8 cellular contexts compared by ENCODE assay signal in the genomic region with DNA sequence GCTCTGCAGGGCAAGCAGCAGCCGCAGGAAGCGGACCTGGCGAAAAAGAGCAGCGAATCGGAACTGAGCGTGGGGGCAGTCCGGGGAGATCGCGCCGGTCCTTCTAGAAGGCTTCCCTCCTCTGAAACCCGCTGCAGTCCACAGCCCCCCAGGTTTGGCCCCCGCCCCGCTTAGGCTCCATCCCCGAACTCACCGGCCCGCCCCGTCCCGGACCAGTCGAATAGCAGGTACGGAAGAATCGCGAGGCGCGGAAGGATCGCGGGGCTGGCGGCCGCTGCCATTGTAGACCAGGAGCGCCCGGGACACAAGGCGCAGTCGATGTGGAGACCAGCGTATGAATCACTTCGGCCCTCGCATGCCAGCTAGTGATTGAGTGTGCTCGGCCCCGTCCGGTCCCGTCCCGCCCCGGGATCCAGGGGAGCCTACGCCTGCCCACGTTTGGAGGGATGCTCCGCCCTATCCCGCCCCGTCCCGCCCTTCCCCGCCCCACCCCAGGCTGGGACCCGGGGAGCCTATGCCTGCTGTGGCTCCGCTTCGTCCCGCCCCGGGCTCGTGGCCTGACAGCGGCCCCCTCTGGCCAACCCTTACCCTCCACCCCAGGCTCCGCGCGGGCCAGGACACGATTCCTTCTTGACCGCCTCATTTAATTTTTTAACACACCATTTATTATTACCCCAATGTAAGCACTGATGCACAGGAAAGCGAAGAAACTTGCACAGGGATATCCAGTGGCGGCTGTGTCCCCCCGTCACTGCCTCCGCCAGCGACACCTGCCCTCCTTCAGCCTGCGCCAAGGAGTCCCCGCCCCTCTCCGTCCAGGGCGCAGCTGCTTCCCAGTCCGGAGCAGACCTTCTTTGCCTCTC. TPM values are rescaled to one million over a fixed set of nuclear protein-coding genes. Genes with fewer than 3 reads are reported as not detected.
DNase-seq lines count a peak whose midpoint lies in the region; ATAC-seq, FAIRE-seq and TF ChIP-seq lines count a peak whose summit lies in the region.

A gene (minus strand): TSS at position 336 of the 863 bp plus-strand sequence. CDS start 55 bp downstream, at position 281.

- intact Hi-C loops in Right ventricle myocardium inferior (cut with DNase I) (no loop called here), pancreas (cut with DNase I) (no loop called here), thyroid gland (cut with DNase I) (loop anchor here (5.0 to 10.0 kb wide), 2 partner anchors 132 to 746 kb away; no protein-coding TSS in a partner anchor)

- H3K4me3 Mint-ChIP-seq in activated naive CD8-positive, alpha-beta T cell treated with anti-CD3 and anti-CD28 coated beads, Interleukin-2, amount 10 ng/mL, durations not matched to agents 7 days and 5 days, result peak within 1 kb of the TSS; percentile 84

- peaks cover 15% of the 10 kb centered on the region for H3K27me3 Mint-ChIP-seq in activated naive CD8-positive, alpha-beta T cell treated with anti-CD3 and anti-CD28 coated beads, Interleukin-2, amount 10 ng/mL, durations not matched to agents 7 days and 5 days

- H3K9ac ChIP-seq in HUES6 (ENCODE audit: low read length), result peak within 1 kb of the TSS; percentile 50

- no peaks in the 10 kb centered on the region for H3K9me3 Mint-ChIP-seq in activated naive CD8-positive, alpha-beta T cell treated with anti-CD3 and anti-CD28 coated beads, Interleukin-2, amount 10 ng/mL, durations not matched to agents 7 days and 5 days

- no peak within 1 kb of the TSS for H3K27ac Mint-ChIP-seq in activated naive CD8-positive, alpha-beta T cell treated with anti-CD3 and anti-CD28 coated beads, Interleukin-2, amount 10 ng/mL, durations not matched to agents 7 days and 5 days

- TF ChIP-seq CTCF in pancreas (IDR thresholded peaks at IDR 0.05), result peak in 3 of 4 donors; percentile 35 to 48 (median 37)
- TF ChIP-seq CTCF in thyroid gland (IDR thresholded peaks at IDR 0.05), result peak in 5 of 6 experiments; percentile 43 to 69 (median 62)

- H3K4me3 ChIP-seq in HUES6 (ENCODE audit: low read depth, low read length), result peak within 1 kb of the TSS; percentile 64
- peak within 1 kb of the TSS; percentile 58 to 63 (median 60) for H3K4me3 ChIP-seq in pancreas
- H3K4me3 ChIP-seq in thyroid gland (replicated peaks in 1 of 3), result peak within 1 kb of the TSS; percentile 69 to 91 (median 71)

- H3K9me3 ChIP-seq in HUES6 (ENCODE audit: control insufficient read depth, insufficient read depth, low read depth, low read length), result no peaks in the 10 kb centered on the region
- no peaks in the 10 kb centered on the region for H3K9me3 ChIP-seq in pancreas
- no peaks in the 10 kb centered on the region for H3K9me3 ChIP-seq in thyroid gland

- FAIRE-seq in pancreas (lab: Jason Lieb, UNC), result no peak

- H3K27me3 ChIP-seq in HUES6 (ENCODE audit: control insufficient read depth, insufficient read depth, low read length), result peaks cover 46% of the 10 kb centered on the region
- H3K27me3 ChIP-seq in pancreas, result no peaks in the 10 kb centered on the region
- H3K27me3 ChIP-seq in thyroid gland, result no peaks in the 10 kb centered on the region

- ATAC-seq in GM19463 (IDR thresholded peaks at IDR 0.05; ENCODE audit: unreplicated experiment) (peak; percentile 69), SK-N-SH treated with all-trans-retinoic acid at 6 μM for 48 hours (peak; percentile 95), Right ventricle myocardium inferior (peak; percentile 97), pancreas (peak; percentile 86 to 93 (median 90))
- ATAC-seq in activated naive CD8-positive, alpha-beta T cell treated with anti-CD3 and anti-CD28 coated beads, Interleukin-2, amount 10 ng/mL, durations not matched to agents 7 days and 5 days (ENCODE audit: low read depth), result peak; percentile 87

- H3K4me1 ChIP-seq in HUES6 (ENCODE audit: control insufficient read depth, insufficient read depth, low read length) (peaks cover 9% of the 10 kb centered on the region; the same call in 1 of the 2 replicates), pancreas (no peaks in the 10 kb centered on the region), thyroid gland (peaks cover 9 to 20% of the 10 kb centered on the region in 2 donors)

- POLR2A ChIA-PET in activated naive CD8-positive, alpha-beta T cell treated with anti-CD3 and anti-CD28 coated beads, Interleukin-2, amount 10 ng/mL, durations not matched to agents 7 days and 5 days (lab: Charles Lee), result no interaction called here

- H3K36me3 ChIP-seq in HUES6 (ENCODE audit: control insufficient read depth, insufficient read depth, low read length), result no peaks in the 10 kb centered on the region
- no peaks in the 10 kb centered on the region for H3K36me3 ChIP-seq in pancreas
- no peaks in the 10 kb centered on the region for H3K36me3 ChIP-seq in thyroid gland

- WGBS in pancreas, 2 donors, result 1 to 2% methylated on average over 57 to 70 of the region's 70 CpGs
- 4 to 8% methylated on average over 25 to 51 of the region's 70 CpGs for WGBS in thyroid gland, 2 donors

- H3K27ac ChIP-seq in HUES6 (ENCODE audit: low read depth, low read length) (no peak within 1 kb of the TSS), pancreas (peak within 1 kb of the TSS; percentile 58 to 70 (median 67)), thyroid gland (peak within 1 kb of the TSS; percentile 53 to 70 (median 54))

- peak in 1 of 2 donors; percentile 92 for TF ChIP-seq POLR2A in thyroid gland (IDR thresholded peaks at IDR 0.05)

- peaks cover 13% of the 10 kb centered on the region for H3K4me1 Mint-ChIP-seq in activated naive CD8-positive, alpha-beta T cell treated with anti-CD3 and anti-CD28 coated beads, Interleukin-2, amount 10 ng/mL, durations not matched to agents 7 days and 5 days

- no peaks in the 10 kb centered on the region for H3K36me3 Mint-ChIP-seq in activated naive CD8-positive, alpha-beta T cell treated with anti-CD3 and anti-CD28 coated beads, Interleukin-2, amount 10 ng/mL, durations not matched to agents 7 days and 5 days

- DNase-seq in CD1c-positive myeloid dendritic cell (ENCODE audit: extremely low spot score) (peak; percentile 74), Right ventricle myocardium inferior (ENCODE audit: missing footprints) (peak; percentile 92), pancreas (peak; percentile 92 to 95 (median 94)), thyroid gland (peak; percentile 94 to 95)
- peak; percentile 77 for DNase-seq in activated naive CD8-positive, alpha-beta T cell treated with anti-CD3 and anti-CD28 coated beads, Interleukin-2, amount 10 ng/mL, durations not matched to agents 7 days and 5 days

TF ChIP-seq in SK-N-SH treated with all-trans-retinoic acid at 6 μM for 48 hours, 23 proteins besides CTCF, POLR2A, EP300 and RAD21:
- no peak for TF ChIP-seq BACH2 (CRISPR knock-in tag; IDR thresholded peaks at IDR 0.05; ENCODE audit: borderline replicate concordance)
- TF ChIP-seq ESRRG (CRISPR knock-in tag; IDR thresholded peaks at IDR 0.05), result no peak
- no peak for TF ChIP-seq CSDC2 (CRISPR knock-in tag; IDR thresholded peaks at IDR 0.05)

RNA-seq across cellular contexts. Expression of the gene that starts here (rescaled TPM):
- 1 to 10 TPM in 1 of 2 experiments, under 1 TPM in 1; 0.94 to 1.6 TPM for total RNA-seq in activated naive CD8-positive, alpha-beta T cell treated with anti-CD3 and anti-CD28 coated beads, Interleukin-2, amount 10 ng/mL, durations not matched to agents 7 days and 5 days
- total RNA-seq in Right ventricle myocardium inferior (1.4 TPM), pancreas (under 1 TPM; 0.56 to 0.98 (median 0.83) TPM), thyroid gland (10 to 100 TPM in 3 of 4 donors, 1 to 10 TPM in 1; 2.4 to 31.7 (median 16.5) TPM)
- polyA plus RNA-seq in pancreas, result under 1 TPM; 0.38 to 0.70 TPM

Comparison
In these comparisons a context has a peak if more than half of its experiments do, and no peak if none do; other contexts are left out.
1. Peak in DNase-seq, ATAC-seq, H3K4me3 ChIP-seq and H3K27ac ChIP-seq in pancreas; RNA of the gene not detected or under 1 TPM.